Comparison of ENCODE assay signal across 13 cellular contexts in the genomic region with DNA sequence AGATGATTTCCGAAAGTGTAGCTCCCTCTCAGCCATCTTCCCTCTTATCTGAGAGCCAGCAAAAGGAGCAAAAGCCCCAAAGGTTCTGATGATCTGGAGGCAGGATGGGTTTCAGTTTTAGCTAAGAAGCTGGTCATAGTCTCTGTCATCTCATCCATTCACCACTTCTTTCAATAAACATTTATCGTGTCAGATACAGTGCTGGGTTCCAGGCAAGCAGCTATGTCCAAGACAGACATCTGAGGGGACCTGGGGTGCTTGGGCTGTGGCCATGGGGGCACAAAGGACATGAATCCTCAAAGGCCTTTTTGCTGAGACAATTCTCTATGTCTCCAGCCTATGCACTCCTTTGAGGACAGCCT. TPM values are rescaled to one million over a fixed set of nuclear protein-coding genes. Genes with fewer than 3 reads are reported as not detected.
DNase-seq lines count a peak whose midpoint lies in the region; ATAC-seq and TF ChIP-seq lines count a peak whose summit lies in the region.
"Had no signal": no experiment of that assay in that cellular context is flagged by ENCODE, and none has a peak within 500 bp of the region (broad histone marks: within the 10 kb centered on the region; RNA-seq: fewer than 3 reads in every experiment).

No MANE protein-coding gene starts in this region.

- no peak for ATAC-seq in T-cell (replicated peaks in 1 of 4)
- no peak for ATAC-seq in stimulated activated effector memory CD8-positive, alpha-beta T cell treated with anti-CD3 and anti-CD28 coated beads, Interleukin-12 subunit alpha, Interleukin-12 subunit beta, amount 100 ng/mL, for 72 hours

- POLR2A ChIA-PET in T-cell (lab: Charles Lee) (interaction anchor here in 1 of 2 donors (0.6 kb wide), 1 partner anchor 32 kb away, joined by 6 read pairs; no protein-coding TSS in a partner anchor), RWPE1 (lab: Yijun Ruan, JAX; ENCODE audit: low non-redundant PET) (no interaction called here)

- H3K36me3 Mint-ChIP-seq in activated naive CD4-positive, alpha-beta T cell treated with anti-CD3 and anti-CD28 coated beads, Interleukin-2, amount 10 ng/mL, durations not matched to agents 7 days and 5 days = no peaks in the 10 kb centered on the region
- no peaks in the 10 kb centered on the region for H3K36me3 Mint-ChIP-seq in T-cell
- H3K36me3 Mint-ChIP-seq in endothelial cell (ENCODE audit: low read depth, unreplicated experiment) = no peaks in the 10 kb centered on the region
- peaks cover 4% of the 10 kb centered on the region for H3K36me3 Mint-ChIP-seq in stimulated activated effector memory CD8-positive, alpha-beta T cell treated with anti-CD3 and anti-CD28 coated beads, Interleukin-12 subunit alpha, Interleukin-12 subunit beta, amount 100 ng/mL, for 72 hours

- no peak for TF ChIP-seq CTCF in endothelial cell (IDR thresholded peaks at IDR 0.05; ENCODE audit: unreplicated experiment)
- TF ChIP-seq CTCF in RWPE1 (conservative IDR thresholded peaks at IDR 0.05; ENCODE audit: low read depth) = no peak

- CTCF ChIA-PET in activated naive CD4-positive, alpha-beta T cell treated with anti-CD3 and anti-CD28 coated beads, Interleukin-2, amount 10 ng/mL, durations not matched to agents 7 days and 5 days (lab: Charles Lee) = interaction anchor here (0.8 to 1.1 kb wide), 2 partner anchors 27 to 154 kb away, joined by 3 to 5 read pairs; no protein-coding TSS in a partner anchor
- CTCF ChIA-PET in T-cell (lab: Charles Lee) (interaction anchor here (0.6 to 1.4 kb wide), 2 partner anchors 126 to 1308 kb away, joined by 3 to 10 read pairs; no protein-coding TSS in a partner anchor), RWPE1 (lab: Yijun Ruan, JAX) (interaction anchor here (0.9 kb wide), 1 partner anchor 26 kb away, joined by 5 read pairs; no protein-coding TSS in a partner anchor)

- DNase-seq in activated naive CD4-positive, alpha-beta T cell treated with anti-CD3 and anti-CD28 coated beads, Interleukin-2, amount 10 ng/mL, durations not matched to agents 7 days and 5 days = no peak
- DNase-seq in activated naive CD4-positive, alpha-beta T cell (lab: John Stamatoyannopoulos, UW) = no peak
- DNase-seq in T-cell (no peak), endothelial cell (ENCODE audit: low spot score) (no peak), RWPE1 (ENCODE audit: low spot score) (no peak), NCI-H1436 treated with DMSO at 0.1 percent for 48 hours (lab: John Stamatoyannopoulos, UW) (no peak), 8988T (no peak)
- no peak for DNase-seq in stimulated activated effector memory CD8-positive, alpha-beta T cell treated with anti-CD3 and anti-CD28 coated beads, Interleukin-12 subunit alpha, Interleukin-12 subunit beta, amount 100 ng/mL, for 72 hours (ENCODE audit: low spot score in 2 of 2)
- DNase-seq: GF-D8, NCI-H1105 treated with DMSO at 0.1 percent for 48 hours, NCI-H69, spleen had no signal

- H3K27ac Mint-ChIP-seq in activated naive CD4-positive, alpha-beta T cell treated with anti-CD3 and anti-CD28 coated beads, Interleukin-2, amount 10 ng/mL, durations not matched to agents 7 days and 5 days = no peak overlapping the region
- H3K27ac Mint-ChIP-seq in T-cell = no peak overlapping the region
- no peak overlapping the region for H3K27ac Mint-ChIP-seq in endothelial cell (ENCODE audit: unreplicated experiment)
- H3K27ac Mint-ChIP-seq in stimulated activated effector memory CD8-positive, alpha-beta T cell treated with anti-CD3 and anti-CD28 coated beads, Interleukin-12 subunit alpha, Interleukin-12 subunit beta, amount 100 ng/mL, for 72 hours = peak overlapping the region; percentile 63

- peaks cover 82% of the 10 kb centered on the region for H3K27me3 Mint-ChIP-seq in activated naive CD4-positive, alpha-beta T cell treated with anti-CD3 and anti-CD28 coated beads, Interleukin-2, amount 10 ng/mL, durations not matched to agents 7 days and 5 days
- H3K27me3 Mint-ChIP-seq in T-cell = peaks cover 48 to 68% of the 10 kb centered on the region in 2 donors
- peaks cover 17% of the 10 kb centered on the region for H3K27me3 Mint-ChIP-seq in endothelial cell (ENCODE audit: unreplicated experiment)

- peak overlapping the region; percentile 71 for H3K4me3 Mint-ChIP-seq in activated naive CD4-positive, alpha-beta T cell treated with anti-CD3 and anti-CD28 coated beads, Interleukin-2, amount 10 ng/mL, durations not matched to agents 7 days and 5 days
- H3K4me3 Mint-ChIP-seq in T-cell (peak overlapping the region; percentile 78 to 89 (median 81)), endothelial cell (ENCODE audit: unreplicated experiment) (peak overlapping the region; percentile 87)
- peak overlapping the region; percentile 85 for H3K4me3 Mint-ChIP-seq in stimulated activated effector memory CD8-positive, alpha-beta T cell treated with anti-CD3 and anti-CD28 coated beads, Interleukin-12 subunit alpha, Interleukin-12 subunit beta, amount 100 ng/mL, for 72 hours

- H3K9me3 Mint-ChIP-seq in activated naive CD4-positive, alpha-beta T cell treated with anti-CD3 and anti-CD28 coated beads, Interleukin-2, amount 10 ng/mL, durations not matched to agents 7 days and 5 days = no peaks in the 10 kb centered on the region
- no peaks in the 10 kb centered on the region for H3K9me3 Mint-ChIP-seq in T-cell
- no peaks in the 10 kb centered on the region for H3K9me3 Mint-ChIP-seq in endothelial cell (ENCODE audit: unreplicated experiment)
- no peaks in the 10 kb centered on the region for H3K9me3 Mint-ChIP-seq in stimulated activated effector memory CD8-positive, alpha-beta T cell treated with anti-CD3 and anti-CD28 coated beads, Interleukin-12 subunit alpha, Interleukin-12 subunit beta, amount 100 ng/mL, for 72 hours

- H3K27ac ChIP-seq in RWPE1 = no peak overlapping the region
- H3K27ac ChIP-seq: SJSA1, spleen had no signal

- peaks cover 20% of the 10 kb centered on the region for H3K4me1 Mint-ChIP-seq in activated naive CD4-positive, alpha-beta T cell treated with anti-CD3 and anti-CD28 coated beads, Interleukin-2, amount 10 ng/mL, durations not matched to agents 7 days and 5 days
- H3K4me1 Mint-ChIP-seq in T-cell = peaks cover 22 to 27% (median 23%) of the 10 kb centered on the region in 3 donors
- H3K4me1 Mint-ChIP-seq in endothelial cell (ENCODE audit: unreplicated experiment) = peaks cover 31% of the 10 kb centered on the region
- H3K4me1 Mint-ChIP-seq in stimulated activated effector memory CD8-positive, alpha-beta T cell treated with anti-CD3 and anti-CD28 coated beads, Interleukin-12 subunit alpha, Interleukin-12 subunit beta, amount 100 ng/mL, for 72 hours = peaks cover 22% of the 10 kb centered on the region

RNA-seq across cellular contexts. Expression of gene ETV4, which starts 1.0 kb away (rescaled TPM):
- total RNA-seq in T-cell = under 1 TPM in 3 of 5 donors, not detected in 2; 0.41 to 0.46 (median 0.44) TPM
- total RNA-seq in endothelial cell (ENCODE audit: unreplicated experiment) = 37.1 TPM

Comparison
In these comparisons a context has a peak if more than half of its experiments do, and no peak if none do; other contexts are left out.
1. RNA of gene ETV4, which starts 1.0 kb away (total RNA-seq): 37.1 TPM in endothelial cell (single experiment); 0.41 to 0.46 TPM in T-cell; every median in the first group is over 10 times any median in the second.
2. Peak in every context shown above with its lines, with median percentiles within 50 percentile points of each other: H3K4me3 Mint-ChIP-seq.